14 cellular contexts compared by ENCODE assay signal in genomic region chr20:58900292-58900931, GRCh38. TPM values are rescaled to one million over a fixed set of nuclear protein-coding genes. Genes with fewer than 3 reads are reported as not detected.
DNase-seq lines count a peak whose midpoint lies in the region; ATAC-seq lines count a peak whose summit lies in the region.
"Had no signal": no experiment of that assay in that cellular context is flagged by ENCODE, and none has a peak within 500 bp of the region (broad histone marks: within the 10 kb centered on the region; RNA-seq: fewer than 3 reads in every experiment).

No MANE protein-coding gene starts in this region.

- H3K27ac ChIP-seq in CD4-positive, CD25-positive, alpha-beta regulatory T cell (ENCODE audit: insufficient read depth, low read length, poor library complexity, severe bottlenecking): peak overlapping the region; percentile 16
- H3K27ac ChIP-seq in GM23248 (peak overlapping the region; percentile 14; the same call in 1 of the 2 replicates), mesendoderm (ENCODE audit: low read depth, low read length) (no peak overlapping the region)
- H3K27ac ChIP-seq: SJCRH30, transverse colon had no signal

- H3K4me2 ChIP-seq in GM23248 (ENCODE audit: unreplicated experiment) (no peak overlapping the region), mesendoderm (ENCODE audit: low read length) (no peak overlapping the region)

- in situ Hi-C loops in GM23248 (cut with MboI): no loop called here

- H4K5ac ChIP-seq in mesendoderm (ENCODE audit: low read length): no peak overlapping the region

- peaks cover 17% of the 10 kb centered on the region; the same call in 1 of the 2 replicates for H4K20me1 ChIP-seq in GM23248 (ENCODE audit: insufficient read depth)

- peaks cover 0 to 1% (median 0%) of the 10 kb centered on the region in 7 donors for H3K9me3 Mint-ChIP-seq in CD4-positive, CD25-positive, alpha-beta regulatory T cell
- no peaks in the 10 kb centered on the region for H3K9me3 Mint-ChIP-seq in activated T-helper 2 cell treated with anti-CD3 and anti-CD28 coated beads, Interferon-gamma antibody, Interleukin-2, Interleukin-4, amounts not matched to agents 10 μg/mL and 5 μg/mL and 100 μg/mL, durations not matched to agents 14 hours and 24 hours and 36 hours
- no peaks in the 10 kb centered on the region for H3K9me3 Mint-ChIP-seq in activated CD4-positive, alpha-beta memory T cell treated with anti-CD3 and anti-CD28 coated beads, Interleukin-2, amount 10 ng/mL, durations not matched to agents 7 days and 5 days
- H3K9me3 Mint-ChIP-seq: activated naive CD4-positive, alpha-beta T cell treated with anti-CD3 and anti-CD28 coated beads for 36 hours had no signal

- H3K36me3 Mint-ChIP-seq in CD4-positive, CD25-positive, alpha-beta regulatory T cell: peaks cover 39% of the 10 kb centered on the region
- peaks cover 84% of the 10 kb centered on the region for H3K36me3 Mint-ChIP-seq in activated T-helper 2 cell treated with anti-CD3 and anti-CD28 coated beads, Interferon-gamma antibody, Interleukin-2, Interleukin-4, amounts not matched to agents 10 μg/mL and 5 μg/mL and 100 μg/mL, durations not matched to agents 14 hours and 24 hours and 36 hours (ENCODE audit: low read depth)
- H3K36me3 Mint-ChIP-seq in activated CD4-positive, alpha-beta memory T cell treated with anti-CD3 and anti-CD28 coated beads, Interleukin-2, amount 10 ng/mL, durations not matched to agents 7 days and 5 days (ENCODE audit: low read depth): peaks cover 88% of the 10 kb centered on the region

- peaks cover 29% of the 10 kb centered on the region for H3K79me1 ChIP-seq in mesendoderm (ENCODE audit: low read length)

- peak overlapping the region in 1 of 4 donors; percentile 7 for H3K4me3 Mint-ChIP-seq in CD4-positive, CD25-positive, alpha-beta regulatory T cell
- H3K4me3 Mint-ChIP-seq in activated T-helper 2 cell treated with anti-CD3 and anti-CD28 coated beads, Interferon-gamma antibody, Interleukin-2, Interleukin-4, amounts not matched to agents 10 μg/mL and 5 μg/mL and 100 μg/mL, durations not matched to agents 14 hours and 24 hours and 36 hours (ENCODE audit: low read depth): no peak overlapping the region
- no peak overlapping the region for H3K4me3 Mint-ChIP-seq in activated CD4-positive, alpha-beta memory T cell treated with anti-CD3 and anti-CD28 coated beads, Interleukin-2, amount 10 ng/mL, durations not matched to agents 7 days and 5 days
- H3K4me3 Mint-ChIP-seq: activated naive CD4-positive, alpha-beta T cell treated with anti-CD3 and anti-CD28 coated beads for 36 hours had no signal

- DNase-seq in CD4-positive, CD25-positive, alpha-beta regulatory T cell: no peak
- DNase-seq in GM23248 (peak; percentile 35), mesendoderm (peak; percentile 38), GF-D8 (lab: John Stamatoyannopoulos, UW) (no peak), AG08396 (ENCODE audit: low spot score) (no peak)
- no peak for DNase-seq in activated T-helper 2 cell treated with anti-CD3 and anti-CD28 coated beads, Interferon-gamma antibody, Interleukin-2, Interleukin-4, amounts not matched to agents 10 μg/mL and 5 μg/mL and 100 μg/mL, durations not matched to agents 14 hours and 24 hours and 36 hours (ENCODE audit: low spot score)
- no peak for DNase-seq in activated CD4-positive, alpha-beta memory T cell treated with anti-CD3 and anti-CD28 coated beads, Interleukin-2, amount 10 ng/mL, durations not matched to agents 7 days and 5 days
- DNase-seq: activated naive CD4-positive, alpha-beta T cell treated with anti-CD3 and anti-CD28 coated beads for 36 hours; central memory CD4-positive, alpha-beta T cell; NCI-H2029; NK-92 treated with Interleukin-12 subunit alpha and Interleukin-12 subunit beta, amount 100 ng/mL, for 24 hours; SJCRH30; transverse colon had no signal

- H4K8ac ChIP-seq in mesendoderm (ENCODE audit: low read depth, low read length): no peak overlapping the region

- H3K4me1 ChIP-seq in CD4-positive, CD25-positive, alpha-beta regulatory T cell (ENCODE audit: control insufficient read depth, insufficient read depth, low read length, poor library complexity, severe bottlenecking): peaks cover 12% of the 10 kb centered on the region
- H3K4me1 ChIP-seq in GM23248 (ENCODE audit: insufficient read depth) (peaks cover 32% of the 10 kb centered on the region), mesendoderm (ENCODE audit: control insufficient read depth, low read depth, low read length) (peaks cover 13% of the 10 kb centered on the region)

- no peaks in the 10 kb centered on the region for H3K9me2 ChIP-seq in GM23248 (ENCODE audit: insufficient read depth)

- H2BK5ac ChIP-seq in mesendoderm (ENCODE audit: low read length): no peak overlapping the region

- H3F3A ChIP-seq in GM23248 (ENCODE audit: insufficient read depth): peaks cover 38% of the 10 kb centered on the region

- H3K27me3 ChIP-seq in CD4-positive, CD25-positive, alpha-beta regulatory T cell (ENCODE audit: control insufficient read depth, insufficient read depth, low read length): no peaks in the 10 kb centered on the region
- no peaks in the 10 kb centered on the region for H3K27me3 ChIP-seq in GM23248 (replicated peaks; ENCODE audit: insufficient read depth)
- H3K27me3 ChIP-seq in mesendoderm (ENCODE audit: insufficient read depth, low read length, poor library complexity): no peaks in the 10 kb centered on the region
- H3K27me3 ChIP-seq: SJCRH30, transverse colon had no signal

- CTCF ChIA-PET in activated CD4-positive, alpha-beta memory T cell treated with anti-CD3 and anti-CD28 coated beads, Interleukin-2, amount 10 ng/mL, durations not matched to agents 7 days and 5 days (lab: Charles Lee): no interaction called here

- H3K79me2 ChIP-seq in GM23248 (ENCODE audit: insufficient read depth): peaks cover 100% of the 10 kb centered on the region
- peaks cover 75% of the 10 kb centered on the region for H3K79me2 ChIP-seq in mesendoderm (ENCODE audit: control insufficient read depth, insufficient read depth, low read length)

- no peak overlapping the region for H3K56ac ChIP-seq in mesendoderm (ENCODE audit: low read length)

- no peak overlapping the region for H3K4me3 ChIP-seq in CD4-positive, CD25-positive, alpha-beta regulatory T cell (ENCODE audit: low read depth, low read length)
- H3K4me3 ChIP-seq in GM23248 (no peak overlapping the region), mesendoderm (ENCODE audit: low read length) (no peak overlapping the region)
- H3K4me3 ChIP-seq: SJCRH30, transverse colon had no signal

- H3K9ac ChIP-seq in GM23248: no peak overlapping the region
- no peak overlapping the region for H3K9ac ChIP-seq in mesendoderm (ENCODE audit: low read length)

- no peak overlapping the region for H3K4ac ChIP-seq in mesendoderm (ENCODE audit: low read depth, low read length)

- ATAC-seq in CD4-positive, CD25-positive, alpha-beta regulatory T cell (ENCODE audit: low read depth in 2 of 2): no peak
- no peak for ATAC-seq in HG03045 (IDR thresholded peaks at IDR 0.05; ENCODE audit: unreplicated experiment)

- H2AK5ac ChIP-seq in mesendoderm (ENCODE audit: low read length): no peak overlapping the region

- peak overlapping the region; percentile 9 to 48 (median 26) for H3K27ac Mint-ChIP-seq in CD4-positive, CD25-positive, alpha-beta regulatory T cell
- peak overlapping the region; percentile 47 for H3K27ac Mint-ChIP-seq in activated T-helper 2 cell treated with anti-CD3 and anti-CD28 coated beads, Interferon-gamma antibody, Interleukin-2, Interleukin-4, amounts not matched to agents 10 μg/mL and 5 μg/mL and 100 μg/mL, durations not matched to agents 14 hours and 24 hours and 36 hours
- H3K27ac Mint-ChIP-seq in activated CD4-positive, alpha-beta memory T cell treated with anti-CD3 and anti-CD28 coated beads, Interleukin-2, amount 10 ng/mL, durations not matched to agents 7 days and 5 days: no peak overlapping the region
- H3K27ac Mint-ChIP-seq: activated naive CD4-positive, alpha-beta T cell treated with anti-CD3 and anti-CD28 coated beads for 36 hours had no signal

- POLR2A ChIA-PET in activated CD4-positive, alpha-beta memory T cell treated with anti-CD3 and anti-CD28 coated beads, Interleukin-2, amount 10 ng/mL, durations not matched to agents 7 days and 5 days (lab: Charles Lee): no interaction called here

- no peaks in the 10 kb centered on the region for H3K27me3 Mint-ChIP-seq in CD4-positive, CD25-positive, alpha-beta regulatory T cell
- H3K27me3 Mint-ChIP-seq in activated T-helper 2 cell treated with anti-CD3 and anti-CD28 coated beads, Interferon-gamma antibody, Interleukin-2, Interleukin-4, amounts not matched to agents 10 μg/mL and 5 μg/mL and 100 μg/mL, durations not matched to agents 14 hours and 24 hours and 36 hours (ENCODE audit: low read depth): no peaks in the 10 kb centered on the region
- no peaks in the 10 kb centered on the region for H3K27me3 Mint-ChIP-seq in activated CD4-positive, alpha-beta memory T cell treated with anti-CD3 and anti-CD28 coated beads, Interleukin-2, amount 10 ng/mL, durations not matched to agents 7 days and 5 days

- H2BK15ac ChIP-seq in mesendoderm (replicated peaks; ENCODE audit: low read depth): no peak overlapping the region

- H3K23ac ChIP-seq in mesendoderm (ENCODE audit: low read length): no peak overlapping the region

- H2BK120ac ChIP-seq in mesendoderm (ENCODE audit: low read depth, low read length): no peak overlapping the region

- WGBS in GM23248 (ENCODE audit: low coverage in 1 of 2, low lambda C conversion rate in 2 of 2, missing lambda C conversion rate in 2 of 2), 2 experiments: 69 to 71% methylated on average over 11 of the region's 11 CpGs
- WGBS in mesendoderm (ENCODE audit: extremely low coverage, insufficient coverage, low lambda C conversion rate): 100% methylated on average over 1 of the region's 11 CpGs

- no peak overlapping the region for H3K18ac ChIP-seq in mesendoderm (ENCODE audit: low read length)

- H3K4me1 Mint-ChIP-seq in CD4-positive, CD25-positive, alpha-beta regulatory T cell: peaks cover 22 to 75% (median 51%) of the 10 kb centered on the region in 4 donors
- peaks cover 43% of the 10 kb centered on the region for H3K4me1 Mint-ChIP-seq in activated T-helper 2 cell treated with anti-CD3 and anti-CD28 coated beads, Interferon-gamma antibody, Interleukin-2, Interleukin-4, amounts not matched to agents 10 μg/mL and 5 μg/mL and 100 μg/mL, durations not matched to agents 14 hours and 24 hours and 36 hours (ENCODE audit: low read depth)
- H3K4me1 Mint-ChIP-seq in activated CD4-positive, alpha-beta memory T cell treated with anti-CD3 and anti-CD28 coated beads, Interleukin-2, amount 10 ng/mL, durations not matched to agents 7 days and 5 days: peaks cover 52% of the 10 kb centered on the region

- intact Hi-C loops in activated T-helper 2 cell treated with anti-CD3 and anti-CD28 coated beads, Interferon-gamma antibody, Interleukin-2, Interleukin-4, amounts not matched to agents 10 μg/mL and 5 μg/mL and 100 μg/mL, durations not matched to agents 14 hours and 24 hours and 36 hours (cut with micrococcal nuclease): no loop called here

- H2AFZ ChIP-seq in GM23248: no peak overlapping the region

- H3K9me3 ChIP-seq in CD4-positive, CD25-positive, alpha-beta regulatory T cell (ENCODE audit: control insufficient read depth in 2 of 2, low read length in 2 of 2): no peaks in the 10 kb centered on the region
- no peaks in the 10 kb centered on the region for H3K9me3 ChIP-seq in GM23248 (ENCODE audit: low read depth)
- H3K9me3 ChIP-seq: SJCRH30, transverse colon had no signal

- peaks cover 64% of the 10 kb centered on the region for H3K36me3 ChIP-seq in CD4-positive, CD25-positive, alpha-beta regulatory T cell (ENCODE audit: control insufficient read depth, insufficient read depth, low read length)
- H3K36me3 ChIP-seq in GM23248 (ENCODE audit: low read depth) (peaks cover 35% of the 10 kb centered on the region), mesendoderm (ENCODE audit: control insufficient read depth, insufficient read depth, low read length) (peaks cover 24% of the 10 kb centered on the region)

RNA-seq across cellular contexts. Expression of gene GNAS, which starts 47.9 kb away (rescaled TPM):
- 890 TPM for total RNA-seq in CD4-positive, CD25-positive, alpha-beta regulatory T cell
- polyA plus RNA-seq in CD4-positive, CD25-positive, alpha-beta regulatory T cell: 100 to 1,000 TPM; 127 to 171 (median 154) TPM
- total RNA-seq in GM23248 (2014; rRNA removed; shearing (Covaris generic)): 804 and 904 TPM in 2 replicates
- 421 and 424 TPM in 2 replicates for polyA plus RNA-seq in GM23248 (2016; fragmentation: Nextera tagmentation; extraction: Ambion mirVana)
- total RNA-seq in activated T-helper 2 cell treated with anti-CD3 and anti-CD28 coated beads, Interferon-gamma antibody, Interleukin-2, Interleukin-4, amounts not matched to agents 10 μg/mL and 5 μg/mL and 100 μg/mL, durations not matched to agents 14 hours and 24 hours and 36 hours: 598 and 599 TPM in 2 replicates
- polyA plus RNA-seq in mesendoderm (2013, experiment 1 of 2): 871 TPM
- 882 TPM for polyA plus RNA-seq in mesendoderm (2013, experiment 2 of 2)
- 100 to 1,000 TPM; 790 to 809 TPM for total RNA-seq in activated CD4-positive, alpha-beta memory T cell treated with anti-CD3 and anti-CD28 coated beads, Interleukin-2, amount 10 ng/mL, durations not matched to agents 7 days and 5 days

RNA-seq across cellular contexts. Expression of gene GNAS-AS1, which starts 49.7 kb away (rescaled TPM):
- 0.54 TPM for total RNA-seq in CD4-positive, CD25-positive, alpha-beta regulatory T cell
- not detected for polyA plus RNA-seq in CD4-positive, CD25-positive, alpha-beta regulatory T cell
- total RNA-seq in GM23248 (2014; rRNA removed; shearing (Covaris generic)): 0.25 and 0.97 TPM in 2 replicates
- polyA plus RNA-seq in GM23248 (2016; fragmentation: Nextera tagmentation; extraction: Ambion mirVana): 0.77 and 1.0 TPM in 2 replicates
- 1.7 and 1.9 TPM in 2 replicates for total RNA-seq in activated T-helper 2 cell treated with anti-CD3 and anti-CD28 coated beads, Interferon-gamma antibody, Interleukin-2, Interleukin-4, amounts not matched to agents 10 μg/mL and 5 μg/mL and 100 μg/mL, durations not matched to agents 14 hours and 24 hours and 36 hours
- polyA plus RNA-seq in mesendoderm (2013, experiment 1 of 2): 1.6 TPM
- polyA plus RNA-seq in mesendoderm (2013, experiment 2 of 2): 1.6 TPM
- 1 to 10 TPM in 1 of 2 experiments, under 1 TPM in 1; 0.65 to 1.0 TPM for total RNA-seq in activated CD4-positive, alpha-beta memory T cell treated with anti-CD3 and anti-CD28 coated beads, Interleukin-2, amount 10 ng/mL, durations not matched to agents 7 days and 5 days
- total RNA-seq: SJCRH30 had no signal

Comparison
In these comparisons a context has a peak if more than half of its experiments do, and no peak if none do; other contexts are left out.
1. DNase-seq: peak in GM23248 (single experiment) and mesendoderm (single experiment); none in CD4-positive, CD25-positive, alpha-beta regulatory T cell (0 of 3), activated T-helper 2 cell treated with anti-CD3 and anti-CD28 coated beads, Interferon-gamma antibody, Interleukin-2, Interleukin-4, amounts not matched to agents 10 μg/mL and 5 μg/mL and 100 μg/mL, durations not matched to agents 14 hours and 24 hours and 36 hours (single experiment), GF-D8 (single experiment), AG08396 (single experiment) and activated CD4-positive, alpha-beta memory T cell treated with anti-CD3 and anti-CD28 coated beads, Interleukin-2, amount 10 ng/mL, durations not matched to agents 7 days and 5 days (single experiment).